ENCODE assay signal across 21 cellular contexts in genomic region chrX:40864972-40865371, GRCh38.
DNase-seq lines count a peak whose midpoint lies in the region; ATAC-seq and TF ChIP-seq lines count a peak whose summit lies in the region.
"Had no signal": no experiment of that assay in that cellular context is flagged by ENCODE, and none has a peak within 500 bp of the region (broad histone marks: within the 10 kb centered on the region; RNA-seq: fewer than 3 reads in every experiment).

No MANE protein-coding gene starts in this region.

- DNase-seq in AG08396 (ENCODE audit: low spot score) (peak; percentile 59), IMR-90 (peak; percentile 89), astrocyte of the hippocampus (ENCODE audit: low read depth, low spot score) (peak; percentile 74), kidney tubule cell (ENCODE audit: low spot score) (peak; percentile 14), AML-193 (lab: John Stamatoyannopoulos, UW) (no peak), SIG-M5 (lab: John Stamatoyannopoulos, UW) (no peak), hepatic stellate cell (ENCODE audit: low spot score) (no peak)
- no peak for DNase-seq in activated CD4-positive, alpha-beta T cell treated with anti-CD3 and anti-CD28 coated beads, Interleukin-2, amount 50 U/mL, for 4 hours
- DNase-seq: activated CD4-positive, alpha-beta T cell treated with anti-CD3 and anti-CD28 coated beads, Interleukin-2, amount 10 ng/mL, durations not matched to agents 24 days and 14 days; activated naive CD4-positive, alpha-beta T cell treated with anti-CD3 and anti-CD28 coated beads, Interleukin-2, amount 50 U/mL, for 16 hours; activated T-cell treated with anti-CD3 and anti-CD28 coated beads for 4 hours; caudate nucleus; effector memory CD4-positive, alpha-beta T cell; GF-D8; H7; Kasumi-1; natural killer cell; NCI-H345; SJCRH30; stimulated activated naive CD8-positive, alpha-beta T cell treated with anti-CD3 and anti-CD28 coated beads, Interleukin-15, amount 100 ng/mL, for 72 hours had no signal

- POLR2A ChIA-PET in IMR-90 (lab: Charles Lee; ENCODE audit: unreplicated experiment) = no interaction called here

- TF ChIP-seq CTCF in IMR-90 (conservative IDR thresholded peaks at IDR 0.05; ENCODE audit: low read depth, low read length) = no peak

- CTCF ChIA-PET in IMR-90 (lab: Yijun Ruan, JAX) = interaction anchor here (0.6 to 1.2 kb wide), 2 partner anchors 8 to 13 kb away, joined by 3 read pairs; no protein-coding TSS in a partner anchor

- H3K9ac ChIP-seq in IMR-90 (ENCODE audit: low read depth, low read length) = no peak overlapping the region

- no peak overlapping the region for H3K4me2 ChIP-seq in IMR-90 (ENCODE audit: low read depth, low read length)

- WGBS in IMR-90 (ENCODE audit: extremely low coverage in 2 of 2, insufficient read length in 1 of 2), 2 experiments = no CpG with 5 or more reads among the region's 1 CpG

- no peak overlapping the region for H2AK5ac ChIP-seq in IMR-90 (ENCODE audit: low read depth, low read length)

- no peak overlapping the region for H2BK20ac ChIP-seq in IMR-90 (ENCODE audit: low read depth, low read length)

- TF ChIP-seq POLR2A in IMR-90 (IDR thresholded peaks at IDR 0.05; ENCODE audit: low read depth, low read length) = no peak

- no peak overlapping the region for H3K4ac ChIP-seq in IMR-90 (ENCODE audit: low read depth, low read length)

- H3K18ac ChIP-seq in IMR-90 (ENCODE audit: low read depth, low read length) = no peak overlapping the region

- no peak overlapping the region for H3K23ac ChIP-seq in IMR-90 (ENCODE audit: low read depth, low read length)

- no peak overlapping the region for H4K5ac ChIP-seq in IMR-90 (ENCODE audit: low read depth, low read length)

- in situ Hi-C loops in IMR-90 (cut with MboI; ENCODE audit: low sequenced_read_pairs) = no loop called here

- peak; percentile 72 for ATAC-seq in IMR-90 (ENCODE audit: low read depth)
- ATAC-seq: natural killer cell; stimulated activated naive CD8-positive, alpha-beta T cell treated with anti-CD3 and anti-CD28 coated beads, Interleukin-15, amount 100 ng/mL, for 72 hours had no signal

- no peak overlapping the region for H3K14ac ChIP-seq in IMR-90 (replicated peaks; ENCODE audit: low read depth, low read length)

- no peak overlapping the region for H2AFZ ChIP-seq in IMR-90 (replicated peaks; ENCODE audit: low read length, poor library complexity)

- H2BK120ac ChIP-seq in IMR-90 (ENCODE audit: low read depth, low read length) = no peak overlapping the region

- no peak overlapping the region for H2AK9ac ChIP-seq in IMR-90 (replicated peaks; ENCODE audit: low read depth, low read length, poor library complexity)

- intact Hi-C loops in IMR-90 (cut with micrococcal nuclease) = no loop called here

- no peak overlapping the region for H3K27ac ChIP-seq in IMR-90 (ENCODE audit: insufficient read depth, low read length)
- H3K27ac ChIP-seq: prostate gland, SJCRH30 had no signal

- H2BK5ac ChIP-seq in IMR-90 (ENCODE audit: low read depth, low read length, poor library complexity, severe bottlenecking) = peak overlapping the region; percentile 12

- no peaks in the 10 kb centered on the region for H4K20me1 ChIP-seq in IMR-90 (ENCODE audit: insufficient read depth, low read length)

- TF ChIP-seq RAD21 in IMR-90 (IDR thresholded peaks at IDR 0.05; ENCODE audit: low read length) = no peak

- H3K9me1 ChIP-seq in IMR-90 (ENCODE audit: insufficient read depth, low read length) = no peaks in the 10 kb centered on the region

- H3K36me3 ChIP-seq in IMR-90 (ENCODE audit: control insufficient read depth, insufficient read depth, low read length) = no peaks in the 10 kb centered on the region
- H3K36me3 ChIP-seq: prostate gland, SJCRH30 had no signal

- no peaks in the 10 kb centered on the region for H3K79me1 ChIP-seq in IMR-90 (ENCODE audit: low read depth in 1 of 2, low read length in 2 of 2)

- no peaks in the 10 kb centered on the region for H3K27me3 ChIP-seq in IMR-90 (ENCODE audit: control insufficient read depth, insufficient read depth, low read length)
- H3K27me3 ChIP-seq: SJCRH30 had no signal

- H3K9me3 ChIP-seq in IMR-90 (ENCODE audit: control insufficient read depth, insufficient read depth, low read length) = peaks cover 2% of the 10 kb centered on the region; the same call in 1 of the 2 replicates
- H3K9me3 ChIP-seq: prostate gland, SJCRH30 had no signal

- dilution Hi-C loops in IMR-90 (cut with HindIII; ENCODE audit: low sequenced_read_pairs, unreplicated experiment) = no loop called here

- H3K4me1 ChIP-seq in IMR-90 (ENCODE audit: control insufficient read depth, insufficient read depth, low read length) = no peaks in the 10 kb centered on the region; the same call in 1 of the 2 replicates
- H3K4me1 ChIP-seq: prostate gland, SJCRH30 had no signal

- H4K8ac ChIP-seq in IMR-90 (ENCODE audit: low read depth in 2 of 2, low read length in 2 of 2) = no peak overlapping the region

- no peak overlapping the region for H3K4me3 ChIP-seq in IMR-90 (ENCODE audit: insufficient read depth, low read depth, low read length)
- H3K4me3 ChIP-seq: prostate gland, SJCRH30 had no signal

- no peak overlapping the region for H4K91ac ChIP-seq in IMR-90 (ENCODE audit: insufficient read depth, low read depth, low read length)

- no peak overlapping the region for H2BK15ac ChIP-seq in IMR-90 (ENCODE audit: low read depth, low read length)

- BruUV-seq in IMR-90 (replicated peaks; lab: Mats Ljungman, UMichigan) = no TSS peak

- no peak overlapping the region for H3K56ac ChIP-seq in IMR-90 (ENCODE audit: extremely low read depth, insufficient read depth, low read length)

TF ChIP-seq in IMR-90, 13 proteins besides CTCF, POLR2A, EP300 and RAD21:
- no peak for TF ChIP-seq MAFK (IDR thresholded peaks at IDR 0.05; ENCODE audit: low read depth, low read length)
- no peak for TF ChIP-seq RFX5 (IDR thresholded peaks at IDR 0.05; ENCODE audit: low read depth, low read length)
- no peak for TF ChIP-seq MXI1 (IDR thresholded peaks at IDR 0.05; ENCODE audit: borderline replicate concordance, low read depth, low read length)
- no peak for TF ChIP-seq ELK1 (IDR thresholded peaks at IDR 0.05; ENCODE audit: borderline replicate concordance, low read depth, low read length)
- TF ChIP-seq SMC3 (IDR thresholded peaks at IDR 0.05; ENCODE audit: low read depth, low read length) = no peak
- TF ChIP-seq RCOR1 (IDR thresholded peaks at IDR 0.05; ENCODE audit: insufficient replicate concordance, low read length) = no peak
- TF ChIP-seq CHD1 (IDR thresholded peaks at IDR 0.05; ENCODE audit: low read depth, low read length) = no peak

Comparison
In these comparisons a context has a peak if more than half of its experiments do, and no peak if none do; other contexts are left out.
1. DNase-seq: peak in AG08396 (single experiment), IMR-90 (single experiment), astrocyte of the hippocampus (single experiment) and kidney tubule cell (single experiment); none in activated CD4-positive, alpha-beta T cell treated with anti-CD3 and anti-CD28 coated beads, Interleukin-2, amount 50 U/mL, for 4 hours (0 of 2), AML-193 (0 of 2), SIG-M5 (single experiment) and hepatic stellate cell (single experiment).